Comparison of ENCODE assay signal across 13 cellular contexts in the genomic region with DNA sequence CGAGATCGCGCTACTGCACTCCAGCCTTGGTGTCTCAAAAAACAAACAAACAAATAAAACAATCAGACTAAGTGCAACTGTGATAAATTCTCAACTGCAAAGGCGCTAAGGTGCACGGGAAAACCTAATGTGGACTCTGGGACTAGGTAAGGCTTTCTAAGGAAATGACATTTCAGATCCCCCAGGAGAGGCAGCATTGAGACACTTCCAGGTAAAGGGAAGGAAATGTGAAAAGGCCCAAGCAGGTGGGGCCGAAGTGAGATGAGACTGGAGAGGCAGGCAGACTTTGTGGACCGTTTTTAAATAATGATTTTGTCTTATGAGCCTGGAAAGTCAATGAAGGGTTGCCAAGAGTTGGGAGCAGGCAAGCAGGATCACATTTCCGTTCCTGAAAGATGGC. TPM values are rescaled to one million over a fixed set of nuclear protein-coding genes. Genes with fewer than 3 reads are reported as not detected.
DNase-seq lines count a peak whose midpoint lies in the region; ATAC-seq, FAIRE-seq and TF ChIP-seq lines count a peak whose summit lies in the region.
"Had no signal": no experiment of that assay in that cellular context is flagged by ENCODE, and none has a peak within 500 bp of the region (broad histone marks: within the 10 kb centered on the region; RNA-seq: fewer than 3 reads in every experiment).

No MANE protein-coding gene starts in this region.

- TF ChIP-seq CTCF in SK-N-SH (IDR thresholded peaks at IDR 0.05): peak; percentile 26; the same call in 1 of the 2 replicates
- peak; percentile 17; the same call in 1 of the 2 replicates for TF ChIP-seq CTCF in LNCAP (IDR thresholded peaks at IDR 0.05)
- no peak for TF ChIP-seq CTCF in endothelial cell of umbilical vein (IDR thresholded peaks at IDR 0.05; ENCODE audit: extremely low read depth in 1 of 2, insufficient read depth in 1 of 2, low read depth in 1 of 2, low read length in 2 of 2)
- TF ChIP-seq CTCF in progenitor cell of endocrine pancreas (IDR thresholded peaks at IDR 0.05; ENCODE audit: unreplicated experiment): peak; percentile 32
- TF ChIP-seq CTCF in osteocyte (IDR thresholded peaks at IDR 0.05): no peak
- no peak for TF ChIP-seq CTCF in pancreas (IDR thresholded peaks at IDR 0.05)

- CTCF ChIA-PET in SK-N-SH (lab: Yijun Ruan, JAX): interaction anchor here (0.8 to 4.6 kb wide), 11 partner anchors 10 to 264 kb away, joined by 3 to 46 read pairs (median 6); a partner anchor contains a TSS
- CTCF ChIA-PET in endothelial cell of umbilical vein (lab: Charles Lee): interaction anchor here (0.9 to 4.2 kb wide), 22 partner anchors 13 to 928 kb away, joined by 3 to 52 read pairs (median 6); a partner anchor contains a TSS

- H3K9me3 Mint-ChIP-seq in progenitor cell of endocrine pancreas (ENCODE audit: low read depth) (no peaks in the 10 kb centered on the region), osteocyte (ENCODE audit: unreplicated experiment) (no peaks in the 10 kb centered on the region)

- H3K79me2 ChIP-seq in SK-N-SH (ENCODE audit: insufficient read depth): peaks cover 12% of the 10 kb centered on the region; the same call in 1 of the 2 replicates
- no peaks in the 10 kb centered on the region for H3K79me2 ChIP-seq in endothelial cell of umbilical vein (ENCODE audit: control insufficient read depth, insufficient read depth, low read length)

- no peak overlapping the region for H3K4me3 Mint-ChIP-seq in progenitor cell of endocrine pancreas (ENCODE audit: low read depth)
- H3K4me3 Mint-ChIP-seq in osteocyte (ENCODE audit: unreplicated experiment): no peak overlapping the region

- H3K36me3 ChIP-seq in SK-N-SH (replicated peaks in 1 of 2; ENCODE audit: control insufficient read depth in 1 of 2, insufficient read depth in 2 of 2, low read length in 1 of 2) (no peaks in the 10 kb centered on the region), endothelial cell of umbilical vein (ENCODE audit: control insufficient read depth in 2 of 2, extremely low read depth in 1 of 2, insufficient read depth in 2 of 2, low read length in 2 of 2) (no peaks in the 10 kb centered on the region), pancreas (no peaks in the 10 kb centered on the region)
- H3K36me3 ChIP-seq: sigmoid colon had no signal

- ATAC-seq in SK-N-SH treated with all-trans-retinoic acid at 6 μM for 48 hours: no peak
- no peak for ATAC-seq in stimulated activated naive CD8-positive, alpha-beta T cell treated with anti-CD3 and anti-CD28 coated beads, Interleukin-15, Interleukin-2, amounts not matched to agents 100 U/mL and 50 U/mL, for 24 hours
- ATAC-seq in pancreas: no peak
- ATAC-seq: left ventricle myocardium superior had no signal

- dilution Hi-C loops in endothelial cell of umbilical vein (cut with MboI; ENCODE audit: extremely low pct_ligation_motif_present, low sequenced_read_pairs): no loop called here

- peaks cover 32% of the 10 kb centered on the region for H3F3A ChIP-seq in SK-N-SH (replicated peaks; ENCODE audit: insufficient read depth)

- H3K9ac ChIP-seq in SK-N-SH (peak overlapping the region; percentile 34; the same call in 1 of the 2 replicates), endothelial cell of umbilical vein (replicated peaks; ENCODE audit: extremely low read depth, insufficient read depth, low read length) (no peak overlapping the region)

- FAIRE-seq in endothelial cell of umbilical vein (lab: Jason Lieb, UNC) (no peak), pancreas (lab: Jason Lieb, UNC) (no peak)
- FAIRE-seq: urothelium cell line had no signal

- H3K27ac Mint-ChIP-seq in progenitor cell of endocrine pancreas (no peak overlapping the region), osteocyte (ENCODE audit: unreplicated experiment) (no peak overlapping the region)

- 87% methylated on average over 8 of the region's 8 CpGs for WGBS in SK-N-SH (ENCODE audit: low lambda C conversion rate)
- WGBS in pancreas, 2 donors: 83 to 84% methylated on average over 8 of the region's 8 CpGs

- H2AFZ ChIP-seq in SK-N-SH (ENCODE audit: low read depth) (peak overlapping the region; percentile 76), endothelial cell of umbilical vein (ENCODE audit: low read depth, low read length) (peak overlapping the region; percentile 49)

- H3K36me3 Mint-ChIP-seq in progenitor cell of endocrine pancreas (ENCODE audit: insufficient read depth) (no peaks in the 10 kb centered on the region), osteocyte (ENCODE audit: unreplicated experiment) (no peaks in the 10 kb centered on the region)

- intact Hi-C loops in endothelial cell of umbilical vein (cut with micrococcal nuclease): loop anchor here (1.0 to 10.0 kb wide), 5 partner anchors 122 to 741 kb away; a partner anchor contains a TSS
- intact Hi-C loops in pancreas (cut with DNase I): no loop called here

- POLR2A ChIA-PET in SK-N-SH (lab: Yijun Ruan, JAX): no interaction called here
- POLR2A ChIA-PET in endothelial cell of umbilical vein (lab: Charles Lee): no interaction called here

- no peak for TF ChIP-seq EP300 in SK-N-SH (IDR thresholded peaks at IDR 0.05; ENCODE audit: borderline replicate concordance in 1 of 2, low read depth in 1 of 2, low read length in 1 of 2)

- H3K4me1 Mint-ChIP-seq in progenitor cell of endocrine pancreas (ENCODE audit: low read depth) (peaks cover 7% of the 10 kb centered on the region), osteocyte (ENCODE audit: unreplicated experiment) (peaks cover 34% of the 10 kb centered on the region)

- no peak overlapping the region for H3K4me3 ChIP-seq in SK-N-SH (ENCODE audit: low read depth in 2 of 2, low read length in 1 of 2)
- H3K4me3 ChIP-seq in endothelial cell of umbilical vein (replicated peaks in 1 of 3; ENCODE audit: insufficient read depth in 1 of 3, low read depth in 1 of 3, low read length in 3 of 3): no peak overlapping the region
- H3K4me3 ChIP-seq in pancreas: no peak overlapping the region
- H3K4me3 ChIP-seq: sigmoid colon had no signal

- no peak for TF ChIP-seq RAD21 in SK-N-SH (IDR thresholded peaks at IDR 0.05; ENCODE audit: low read length)

- H3K4me2 ChIP-seq in SK-N-SH (peak overlapping the region; percentile 95; the same call in 1 of the 2 replicates), endothelial cell of umbilical vein (ENCODE audit: insufficient read depth, low read length) (peak overlapping the region; percentile 56)

- no peaks in the 10 kb centered on the region for H3K9me2 ChIP-seq in SK-N-SH

- no peak for TF ChIP-seq POLR2A in endothelial cell of umbilical vein (IDR thresholded peaks at IDR 0.05; ENCODE audit: low read depth, low read length)

- peaks cover 8 to 30% of the 10 kb centered on the region in 2 experiments; a peak in 3 of 4 replicates for H3K4me1 ChIP-seq in SK-N-SH (ENCODE audit: control insufficient read depth in 1 of 2, insufficient read depth in 2 of 2, low read depth in 1 of 2, low read length in 1 of 2)
- peaks cover 36% of the 10 kb centered on the region for H3K4me1 ChIP-seq in endothelial cell of umbilical vein (ENCODE audit: control insufficient read depth, extremely low read depth, insufficient read depth, low read length)
- H3K4me1 ChIP-seq in pancreas: no peaks in the 10 kb centered on the region

- H3K27ac ChIP-seq in SK-N-SH (ENCODE audit: low read depth in 2 of 2, low read length in 1 of 2) (peak overlapping the region in 1 of 2 experiments; percentile 92; a peak in 2 of 4 replicates), endothelial cell of umbilical vein (ENCODE audit: insufficient read depth, low read depth, low read length) (peak overlapping the region; percentile 46), pancreas (no peak overlapping the region)

- H3K27me3 ChIP-seq in SK-N-SH (ENCODE audit: insufficient read depth) (no peaks in the 10 kb centered on the region), endothelial cell of umbilical vein (ENCODE audit: control insufficient read depth in 2 of 2, insufficient read depth in 2 of 2, low read length in 2 of 2) (peaks cover 9 to 17% of the 10 kb centered on the region in 2 experiments), pancreas (no peaks in the 10 kb centered on the region)
- H3K27me3 ChIP-seq: sigmoid colon had no signal

- DNase-seq in SK-N-SH (no peak), endothelial cell of umbilical vein (ENCODE audit: low read depth, low spot score) (peak; percentile 3), progenitor cell of endocrine pancreas (ENCODE audit: low spot score, unreplicated experiment) (no peak), osteocyte (ENCODE audit: extremely low spot score, unreplicated experiment) (no peak), pancreas (no peak)
- DNase-seq in stimulated activated naive CD8-positive, alpha-beta T cell treated with anti-CD3 and anti-CD28 coated beads, Interleukin-15, Interleukin-2, amounts not matched to agents 100 U/mL and 50 U/mL, for 24 hours: no peak
- DNase-seq: activated T-cell treated with anti-CD3 and anti-CD28 coated beads, Interleukin-2, amount 50 U/mL, for 48 hours; caudate nucleus; left ventricle myocardium superior; sigmoid colon had no signal

- no TSS peak for BruUV-seq in endothelial cell of umbilical vein (replicated peaks; lab: Mats Ljungman, UMichigan)

- H3K27me3 Mint-ChIP-seq in progenitor cell of endocrine pancreas (peaks cover 2% of the 10 kb centered on the region), osteocyte (ENCODE audit: unreplicated experiment) (no peaks in the 10 kb centered on the region)

- no peaks in the 10 kb centered on the region for H3K9me1 ChIP-seq in endothelial cell of umbilical vein (replicated peaks; ENCODE audit: control insufficient read depth, extremely low read depth, insufficient read depth, low read length)

- H4K20me1 ChIP-seq in SK-N-SH (ENCODE audit: insufficient read depth) (no peaks in the 10 kb centered on the region), endothelial cell of umbilical vein (replicated peaks; ENCODE audit: control insufficient read depth, extremely low read depth, insufficient read depth, low read length) (no peaks in the 10 kb centered on the region)

- H3K9me3 ChIP-seq in SK-N-SH: no peaks in the 10 kb centered on the region
- no peaks in the 10 kb centered on the region for H3K9me3 ChIP-seq in endothelial cell of umbilical vein (replicated peaks; ENCODE audit: control insufficient read depth, insufficient read depth, low read length)
- H3K9me3 ChIP-seq in pancreas: no peaks in the 10 kb centered on the region
- H3K9me3 ChIP-seq: sigmoid colon had no signal

RNA-seq across cellular contexts. Expression of a gene that starts 1.9 kb away (rescaled TPM):
- polyA plus RNA-seq in SK-N-SH (2012; rRNA removed): 2.8 and 3.1 TPM in 2 replicates
- polyA plus RNA-seq in SK-N-SH (2012; cell fraction: cytosol; rRNA removed): 1.4 and 2.8 TPM in 2 replicates
- polyA plus RNA-seq in SK-N-SH (2012; cell fraction: nucleus; rRNA removed): 3.5 and 4.4 TPM in 2 replicates
- total RNA-seq in endothelial cell of umbilical vein: 11.3 and 11.4 TPM in 2 replicates
- polyA plus RNA-seq in endothelial cell of umbilical vein: 5.0 and 6.1 TPM in 2 replicates
- 5.6 and 6.8 TPM in 2 replicates for polyA plus RNA-seq in endothelial cell of umbilical vein (2011; cell fraction: cytosol; rRNA removed)
- 12.9 and 15.3 TPM in 2 replicates for polyA plus RNA-seq in endothelial cell of umbilical vein (2011; cell fraction: nucleus; rRNA removed)
- polyA plus RNA-seq in endothelial cell of umbilical vein (2012): 1.00 and 1.1 TPM in 2 replicates
- polyA minus RNA-seq in endothelial cell of umbilical vein: 15.0 and 22.4 TPM in 2 replicates
- polyA minus RNA-seq in endothelial cell of umbilical vein (2011; cell fraction: cytosol; rRNA and poly(A)+ RNA removed): not detected
- 23.0 and 30.8 TPM in 2 replicates for polyA minus RNA-seq in endothelial cell of umbilical vein (2011; cell fraction: nucleus; rRNA and poly(A)+ RNA removed)
- 1.8 and 1.9 TPM in 2 replicates for total RNA-seq in progenitor cell of endocrine pancreas
- total RNA-seq in osteocyte: 5.1 and 5.2 TPM in 2 replicates
- total RNA-seq in pancreas: 1 to 10 TPM; 1.8 to 3.2 (median 2.5) TPM
- 1 to 10 TPM in 1 of 2 donors, under 1 TPM in 1; 0.68 to 1.6 TPM for polyA plus RNA-seq in pancreas

Comparison
In these comparisons a context has a peak if more than half of its experiments do, and no peak if none do; other contexts are left out.
1. CTCF ChIP-seq: peak in SK-N-SH (single experiment), LNCAP (single experiment) and progenitor cell of endocrine pancreas (single experiment); none in endothelial cell of umbilical vein (0 of 2), osteocyte (single experiment) and pancreas (0 of 4).